22 cellular contexts compared by ENCODE assay signal in genomic region chr5:3303777-3304176, GRCh38.
A peak's percentile ranks its signal among the peaks of the same experiment; 100 is the strongest.
DNase-seq lines count a peak whose midpoint lies in the region; ATAC-seq and TF ChIP-seq lines count a peak whose summit lies in the region.
"Had no signal": no experiment of that assay in that cellular context is flagged by ENCODE, and none has a peak within 500 bp of the region (broad histone marks: within the 10 kb centered on the region; RNA-seq: fewer than 3 reads in every experiment).

No MANE protein-coding gene starts in this region.

- no peaks in the 10 kb centered on the region for H3F3A ChIP-seq in PC-3 (ENCODE audit: low read length, unreplicated experiment)

- 56% methylated on average over 3 of the region's 3 CpGs for WGBS in mammary epithelial cell (ENCODE audit: low coverage, missing lambda C conversion rate)

- no peak overlapping the region for H3K4me3 Mint-ChIP-seq in brain
- H3K4me3 Mint-ChIP-seq: CD4-positive, alpha-beta T cell; HFFc6 had no signal

- TF ChIP-seq POLR2A in breast epithelium (IDR thresholded peaks at IDR 0.05) = no peak

- dilution Hi-C loops in mammary epithelial cell (cut with HindIII; ENCODE audit: low sequenced_read_pairs) = loop anchor here (25.0 kb wide), 1 partner anchor 1341 kb away; no protein-coding TSS in a partner anchor

- H3K9me3 ChIP-seq in mammary epithelial cell (replicated peaks; ENCODE audit: insufficient read depth, low read length) (no peaks in the 10 kb centered on the region), breast epithelium (no peaks in the 10 kb centered on the region), PC-3 (ENCODE audit: low read length) (peaks cover 3% of the 10 kb centered on the region; the same call in 1 of the 2 replicates)

- no peaks in the 10 kb centered on the region for H4K20me1 ChIP-seq in mammary epithelial cell (ENCODE audit: insufficient read depth, low read length)
- no peaks in the 10 kb centered on the region for H4K20me1 ChIP-seq in PC-3 (ENCODE audit: low read length)

- H3K4me1 ChIP-seq in mammary epithelial cell (ENCODE audit: insufficient read depth, low read length) = peaks cover 10% of the 10 kb centered on the region
- H3K4me1 ChIP-seq in breast epithelium = no peaks in the 10 kb centered on the region
- no peaks in the 10 kb centered on the region for H3K4me1 ChIP-seq in PC-3 (ENCODE audit: insufficient read depth, low read length)
- H3K4me1 ChIP-seq: Caco-2 had no signal

- H2AFZ ChIP-seq in mammary epithelial cell (ENCODE audit: low read depth, low read length) (no peak overlapping the region), PC-3 (ENCODE audit: low read length) (no peak overlapping the region)

- H3K9me2 ChIP-seq in PC-3 (replicated peaks; ENCODE audit: low read length) = no peaks in the 10 kb centered on the region

- H3K9ac ChIP-seq in mammary epithelial cell (ENCODE audit: insufficient read depth, low read length) = no peak overlapping the region
- no peak overlapping the region for H3K9ac ChIP-seq in PC-3 (ENCODE audit: low read length)

- no peaks in the 10 kb centered on the region for H3K79me2 ChIP-seq in mammary epithelial cell (ENCODE audit: insufficient read depth, low read length)
- H3K79me2 ChIP-seq in PC-3 (ENCODE audit: low read length) = no peaks in the 10 kb centered on the region

- TSS peak; percentile 97 for BruUV-seq in mammary epithelial cell (replicated peaks; lab: Mats Ljungman, UMichigan)
- BruUV-seq in PC-3 (replicated peaks; lab: Mats Ljungman, UMichigan) = no TSS peak

- CTCF ChIA-PET in mammary epithelial cell (lab: Charles Lee; ENCODE audit: low non-redundant PET) (no interaction called here), PC-3 (lab: Charles Lee) (no interaction called here)

- H3K4me1 Mint-ChIP-seq in brain = peaks cover 21% of the 10 kb centered on the region

- no peak overlapping the region for H3K4me3 ChIP-seq in mammary epithelial cell (replicated peaks in 1 of 3; ENCODE audit: insufficient read depth in 1 of 3, low read depth in 2 of 3, low read length in 3 of 3)
- H3K4me3 ChIP-seq in breast epithelium = no peak overlapping the region
- H3K4me3 ChIP-seq in PC-3 (ENCODE audit: low read length) = no peak overlapping the region

- TF ChIP-seq CTCF in mammary epithelial cell (conservative IDR thresholded peaks at IDR 0.05 in 1 of 2, IDR thresholded peaks at IDR 0.05 in 1 of 2; ENCODE audit: extremely low read depth in 1 of 2, insufficient read depth in 1 of 2, low read depth in 1 of 2, low read length in 2 of 2) (no peak), breast epithelium (IDR thresholded peaks at IDR 0.05) (no peak), brain (conservative IDR thresholded peaks at IDR 0.05) (no peak), PC-3 (conservative IDR thresholded peaks at IDR 0.05; ENCODE audit: low read depth, low read length) (no peak)

- H3K36me3 Mint-ChIP-seq in brain = no peaks in the 10 kb centered on the region

- in situ Hi-C loops in mammary epithelial cell (cut with MboI; ENCODE audit: low sequenced_read_pairs in 2 of 2) = loop anchor here in 1 of 2 donors (25.0 kb wide), 1 partner anchor 541 kb away; the partner anchor contains the start of gene IRX2

- H3K27me3 Mint-ChIP-seq in brain = peaks cover 7% of the 10 kb centered on the region
- H3K27me3 Mint-ChIP-seq: CD4-positive, alpha-beta T cell had no signal

- no peaks in the 10 kb centered on the region for H3K36me3 ChIP-seq in mammary epithelial cell (ENCODE audit: insufficient read depth, low read length)
- H3K36me3 ChIP-seq in breast epithelium = no peaks in the 10 kb centered on the region
- H3K36me3 ChIP-seq in PC-3 (ENCODE audit: low read depth, low read length) = no peaks in the 10 kb centered on the region

- H3K4me2 ChIP-seq in mammary epithelial cell (ENCODE audit: insufficient read depth, low read depth, low read length) (no peak overlapping the region), PC-3 (ENCODE audit: low read length) (no peak overlapping the region)

- DNase-seq in mammary epithelial cell = no peak
- DNase-seq in breast epithelium (ENCODE audit: low spot score in 2 of 2) = no peak
- peak; percentile 43 for DNase-seq in left kidney (ENCODE audit: low read depth, low spot score)
- DNase-seq in PC-3 = no peak
- DNase-seq in NCI-H187 (lab: John Stamatoyannopoulos, UW) = no peak
- no peak for DNase-seq in mucosa of gallbladder (ENCODE audit: low spot score)
- DNase-seq: 8988T; Caco-2; CD4-positive, alpha-beta T cell; GDM1; H7; HFFc6; IMR-90; NCI-H1092; NCI-H2081 treated with DMSO at 0.1 percent for 48 hours; NCI-H510A treated with DMSO at 0.1 percent for 48 hours; NCI-H774; OCI-M1; SIG-M5 had no signal

- H3K27ac ChIP-seq in mammary epithelial cell (ENCODE audit: insufficient read depth, low read depth, low read length) (no peak overlapping the region), breast epithelium (no peak overlapping the region), PC-3 (ENCODE audit: low read length) (no peak overlapping the region)
- H3K27ac ChIP-seq: RWPE1 had no signal

- POLR2A ChIA-PET in PC-3 (lab: Charles Lee; ENCODE audit: unreplicated experiment) = no interaction called here

- H3K27ac Mint-ChIP-seq in brain = peak overlapping the region in 3 of 5 experiments; percentile 14 to 28 (median 25)
- H3K27ac Mint-ChIP-seq: CD4-positive, alpha-beta T cell; HFFc6 had no signal

- ATAC-seq in PC-3 = no peak
- ATAC-seq in HG03045 (IDR thresholded peaks at IDR 0.05; ENCODE audit: unreplicated experiment) = no peak

- intact Hi-C loops in mammary epithelial cell (cut with micrococcal nuclease) = no loop called here
- intact Hi-C loops in breast epithelium (cut with DNase I; ENCODE audit: low total_unique reads) = loop anchor here (2.0 kb wide), 1 partner anchor 21 kb away; no protein-coding TSS in a partner anchor
- intact Hi-C loops in PC-3 (cut with micrococcal nuclease) = no loop called here

- H3K9me3 Mint-ChIP-seq in brain = peaks cover 0 to 8% (median 4%) of the 10 kb centered on the region in 5 experiments

- no peaks in the 10 kb centered on the region for H3K27me3 ChIP-seq in mammary epithelial cell (ENCODE audit: insufficient read depth, low read length)
- H3K27me3 ChIP-seq in breast epithelium = no peaks in the 10 kb centered on the region
- no peaks in the 10 kb centered on the region for H3K27me3 ChIP-seq in PC-3 (ENCODE audit: low read length)
